ENCODE assay signal across 1 cellular context in the genomic region with DNA sequence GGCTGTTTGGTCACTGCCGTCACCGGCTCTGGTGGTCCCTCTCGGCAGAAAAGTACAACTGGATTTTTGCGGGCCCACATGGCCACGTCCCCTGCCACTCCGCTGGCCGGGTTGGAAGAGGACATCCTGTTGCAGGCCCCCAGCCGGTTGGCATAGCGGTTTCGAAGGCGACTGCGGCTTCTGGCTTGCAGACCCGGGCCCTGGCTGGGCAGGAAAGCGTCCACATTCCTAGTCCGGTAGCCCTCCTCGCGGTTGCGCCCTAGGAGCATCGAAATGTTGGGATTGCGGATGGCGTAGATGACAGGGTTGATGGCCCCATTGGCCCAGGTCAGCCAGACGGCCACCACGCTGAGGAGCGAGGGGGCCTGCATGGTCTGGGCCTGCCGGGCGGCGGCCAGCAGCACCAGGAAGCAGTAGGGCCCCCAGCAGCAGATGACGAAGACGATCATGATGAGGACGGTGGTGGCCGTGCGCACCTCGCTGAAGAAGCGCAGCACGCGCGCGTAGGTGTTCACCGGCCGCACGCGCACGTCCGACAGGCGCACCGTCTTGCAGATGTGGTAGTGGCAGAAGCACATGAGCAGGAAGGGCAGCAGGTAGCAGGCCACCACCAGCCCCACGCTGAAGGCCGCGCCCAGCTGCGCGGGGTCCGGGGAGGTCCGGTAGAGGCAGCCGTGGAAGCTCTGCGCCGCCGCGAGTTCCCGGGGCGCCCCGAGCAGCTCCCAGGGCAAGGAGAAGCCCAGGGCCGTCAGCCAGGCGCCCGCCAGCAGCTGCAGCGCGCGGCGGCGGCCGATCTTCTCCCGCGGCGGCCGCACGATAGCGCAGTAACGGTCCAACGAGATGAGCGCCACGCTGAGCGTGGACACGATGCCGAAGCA.
TF ChIP-seq lines count a peak whose summit lies in the region.

No MANE protein-coding gene starts in this region.

TF ChIP-seq in IMR-90, 13 proteins besides CTCF, POLR2A, EP300 and RAD21 (continued from another document):
- TF ChIP-seq, protein P1, sequence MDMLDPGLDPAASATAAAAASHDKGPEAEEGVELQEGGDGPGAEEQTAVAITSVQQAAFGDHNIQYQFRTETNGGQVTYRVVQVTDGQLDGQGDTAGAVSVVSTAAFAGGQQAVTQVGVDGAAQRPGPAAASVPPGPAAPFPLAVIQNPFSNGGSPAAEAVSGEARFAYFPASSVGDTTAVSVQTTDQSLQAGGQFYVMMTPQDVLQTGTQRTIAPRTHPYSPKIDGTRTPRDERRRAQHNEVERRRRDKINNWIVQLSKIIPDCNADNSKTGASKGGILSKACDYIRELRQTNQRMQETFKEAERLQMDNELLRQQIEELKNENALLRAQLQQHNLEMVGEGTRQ (IDR thresholded peaks at IDR 0.05; ENCODE audit: low read depth, low read length), result no peak
- TF ChIP-seq RCOR1 (IDR thresholded peaks at IDR 0.05; ENCODE audit: insufficient replicate concordance, low read length), result no peak
- TF ChIP-seq BHLHE40 (IDR thresholded peaks at IDR 0.05; ENCODE audit: low read depth, low read length), result no peak
- no peak for TF ChIP-seq NFE2L2 (IDR thresholded peaks at IDR 0.05; ENCODE audit: low read depth, low read length)
- no peak for TF ChIP-seq MAFK (IDR thresholded peaks at IDR 0.05; ENCODE audit: low read depth, low read length)
- no peak for TF ChIP-seq SMC3 (IDR thresholded peaks at IDR 0.05; ENCODE audit: low read depth, low read length)
- TF ChIP-seq, protein P2, sequence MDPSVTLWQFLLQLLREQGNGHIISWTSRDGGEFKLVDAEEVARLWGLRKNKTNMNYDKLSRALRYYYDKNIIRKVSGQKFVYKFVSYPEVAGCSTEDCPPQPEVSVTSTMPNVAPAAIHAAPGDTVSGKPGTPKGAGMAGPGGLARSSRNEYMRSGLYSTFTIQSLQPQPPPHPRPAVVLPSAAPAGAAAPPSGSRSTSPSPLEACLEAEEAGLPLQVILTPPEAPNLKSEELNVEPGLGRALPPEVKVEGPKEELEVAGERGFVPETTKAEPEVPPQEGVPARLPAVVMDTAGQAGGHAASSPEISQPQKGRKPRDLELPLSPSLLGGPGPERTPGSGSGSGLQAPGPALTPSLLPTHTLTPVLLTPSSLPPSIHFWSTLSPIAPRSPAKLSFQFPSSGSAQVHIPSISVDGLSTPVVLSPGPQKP (IDR thresholded peaks at IDR 0.05; ENCODE audit: borderline replicate concordance, low read depth, low read length), result no peak
- no peak for TF ChIP-seq FOS (IDR thresholded peaks at IDR 0.05; ENCODE audit: low read depth, low read length)
- TF ChIP-seq RFX5 (IDR thresholded peaks at IDR 0.05; ENCODE audit: low read depth, low read length), result no peak
